In the genomic region with DNA sequence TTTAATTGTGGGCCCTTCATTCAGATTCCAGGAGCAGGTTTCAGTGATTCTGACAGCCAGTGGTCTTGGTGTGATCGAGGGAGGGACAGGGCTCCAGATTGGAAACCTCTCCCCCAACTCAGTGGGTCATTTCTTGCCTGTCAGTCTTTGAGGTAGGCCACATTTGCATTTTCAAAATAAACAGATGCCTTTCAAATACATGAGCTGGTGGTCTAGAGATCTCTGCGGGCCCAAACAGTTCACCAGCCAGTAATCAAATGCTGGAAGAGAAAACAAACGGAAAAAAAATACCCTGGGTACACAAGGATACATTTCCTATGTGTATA, we compare ENCODE assay signal across 26 cellular contexts.
DNase-seq lines count a peak whose midpoint lies in the region; ATAC-seq, FAIRE-seq and TF ChIP-seq lines count a peak whose summit lies in the region.
"Had no signal": no experiment of that assay in that cellular context is flagged by ENCODE, and none has a peak within 500 bp of the region (broad histone marks: within the 10 kb centered on the region; RNA-seq: fewer than 3 reads in every experiment).

No MANE protein-coding gene starts in this region.

- FAIRE-seq in endothelial cell of umbilical vein (lab: Jason Lieb, UNC): no peak
- FAIRE-seq: colon, frontal cortex had no signal

- POLR2A ChIA-PET in endothelial cell of umbilical vein (lab: Charles Lee): no interaction called here

- intact Hi-C loops in endothelial cell of umbilical vein (cut with micrococcal nuclease) (loop anchor here (1.0 kb wide), 4 partner anchors 21 to 211 kb away; partner anchors contain the start of gene SP5), mucosa of descending colon (cut with DNase I, micrococcal nuclease) (no loop called here)

- no peaks in the 10 kb centered on the region for H3K9me3 Mint-ChIP-seq in GM23338
- no peaks in the 10 kb centered on the region for H3K9me3 Mint-ChIP-seq in neural crest cell
- H3K9me3 Mint-ChIP-seq in type B pancreatic cell: no peaks in the 10 kb centered on the region
- H3K9me3 Mint-ChIP-seq: activated naive CD4-positive, alpha-beta T cell treated with anti-CD3 and anti-CD28 coated beads, Interleukin-2, amount 10 ng/mL, durations not matched to agents 7 days and 5 days had no signal

- H3K4me3 ChIP-seq in GM23338: peak overlapping the region; percentile 23
- H3K4me3 ChIP-seq in SK-N-MC: peak overlapping the region; percentile 53; the same call in 1 of the 2 replicates
- no peak overlapping the region for H3K4me3 ChIP-seq in endothelial cell of umbilical vein (replicated peaks in 1 of 3; ENCODE audit: insufficient read depth in 1 of 3, low read depth in 1 of 3, low read length in 3 of 3)
- H3K4me3 ChIP-seq in mucosa of descending colon: no peak overlapping the region
- H3K4me3 ChIP-seq: BLaER1, breast epithelium, right atrium auricular region had no signal

- H2AFZ ChIP-seq in GM23338: peak overlapping the region; percentile 19; the same call in 1 of the 2 replicates
- H2AFZ ChIP-seq in endothelial cell of umbilical vein (ENCODE audit: low read depth, low read length): peak overlapping the region; percentile 81

- no peaks in the 10 kb centered on the region for H3K36me3 Mint-ChIP-seq in GM23338 (ENCODE audit: low read depth)
- no peaks in the 10 kb centered on the region for H3K36me3 Mint-ChIP-seq in neural crest cell (ENCODE audit: low read depth)
- H3K36me3 Mint-ChIP-seq in type B pancreatic cell: no peaks in the 10 kb centered on the region
- H3K36me3 Mint-ChIP-seq: activated naive CD4-positive, alpha-beta T cell treated with anti-CD3 and anti-CD28 coated beads, Interleukin-2, amount 10 ng/mL, durations not matched to agents 7 days and 5 days had no signal

- CTCF ChIA-PET in endothelial cell of umbilical vein (lab: Charles Lee): no interaction called here

- no peaks in the 10 kb centered on the region for H4K20me1 ChIP-seq in GM23338 (replicated peaks; ENCODE audit: insufficient read depth)
- H4K20me1 ChIP-seq in endothelial cell of umbilical vein (replicated peaks; ENCODE audit: control insufficient read depth, extremely low read depth, insufficient read depth, low read length): no peaks in the 10 kb centered on the region
- H4K20me1 ChIP-seq: BLaER1 had no signal

- TF ChIP-seq POLR2A in endothelial cell of umbilical vein (IDR thresholded peaks at IDR 0.05; ENCODE audit: low read depth, low read length): no peak

- no peak overlapping the region for H3K9ac ChIP-seq in SK-N-MC (ENCODE audit: insufficient read length)
- H3K9ac ChIP-seq in endothelial cell of umbilical vein (replicated peaks; ENCODE audit: extremely low read depth, insufficient read depth, low read length): peak overlapping the region; percentile 85
- H3K9ac ChIP-seq: BLaER1 had no signal

- H3K79me2 ChIP-seq in GM23338 (replicated peaks; ENCODE audit: insufficient read depth): no peaks in the 10 kb centered on the region
- H3K79me2 ChIP-seq in endothelial cell of umbilical vein (ENCODE audit: control insufficient read depth, insufficient read depth, low read length): no peaks in the 10 kb centered on the region

- H3K4me2 ChIP-seq in GM23338: peak overlapping the region; percentile 73
- H3K4me2 ChIP-seq in endothelial cell of umbilical vein (ENCODE audit: insufficient read depth, low read length): peak overlapping the region; percentile 82
- H3K4me2 ChIP-seq: BLaER1 had no signal

- peaks cover 65% of the 10 kb centered on the region for H3K4me1 ChIP-seq in GM23338 (ENCODE audit: insufficient read depth)
- H3K4me1 ChIP-seq in endothelial cell of umbilical vein (ENCODE audit: control insufficient read depth, extremely low read depth, insufficient read depth, low read length): peaks cover 34% of the 10 kb centered on the region
- H3K4me1 ChIP-seq in mucosa of descending colon (ENCODE audit: low read depth): no peaks in the 10 kb centered on the region
- H3K4me1 ChIP-seq: breast epithelium had no signal

- H3K27ac ChIP-seq in GM23338 (ENCODE audit: low read depth) (peak overlapping the region; percentile 45; the same call in 1 of the 2 replicates), SK-N-MC (no peak overlapping the region), endothelial cell of umbilical vein (ENCODE audit: insufficient read depth, low read depth, low read length) (peak overlapping the region; percentile 100)
- H3K27ac ChIP-seq: BLaER1 had no signal

- H3K27ac Mint-ChIP-seq in GM23338 (no peak overlapping the region), neural crest cell (ENCODE audit: unreplicated experiment) (peak overlapping the region; percentile 43), type B pancreatic cell (no peak overlapping the region)
- H3K27ac Mint-ChIP-seq: activated naive CD4-positive, alpha-beta T cell treated with anti-CD3 and anti-CD28 coated beads, Interleukin-2, amount 10 ng/mL, durations not matched to agents 7 days and 5 days had no signal

- dilution Hi-C loops in endothelial cell of umbilical vein (cut with MboI; ENCODE audit: extremely low pct_ligation_motif_present, low sequenced_read_pairs): no loop called here

- no peak for TF ChIP-seq CTCF in GM23338 (conservative IDR thresholded peaks at IDR 0.05; ENCODE audit: low read depth in 2 of 2)
- no peak for TF ChIP-seq CTCF in endothelial cell of umbilical vein (IDR thresholded peaks at IDR 0.05; ENCODE audit: extremely low read depth in 1 of 2, insufficient read depth in 1 of 2, low read depth in 1 of 2, low read length in 2 of 2)
- TF ChIP-seq CTCF in neural crest cell (conservative IDR thresholded peaks at IDR 0.05): no peak
- no peak for TF ChIP-seq CTCF in mucosa of descending colon (IDR thresholded peaks at IDR 0.05)
- no peak for TF ChIP-seq CTCF in type B pancreatic cell (conservative IDR thresholded peaks at IDR 0.05)

- H3K4me3 Mint-ChIP-seq in GM23338 (peak overlapping the region; percentile 9; the same call in 1 of the 3 replicates), neural crest cell (peak overlapping the region; percentile 7), type B pancreatic cell (no peak overlapping the region)
- H3K4me3 Mint-ChIP-seq: activated naive CD4-positive, alpha-beta T cell treated with anti-CD3 and anti-CD28 coated beads, Interleukin-2, amount 10 ng/mL, durations not matched to agents 7 days and 5 days had no signal

- no peaks in the 10 kb centered on the region for H3K36me3 ChIP-seq in GM23338 (ENCODE audit: insufficient read depth)
- no peaks in the 10 kb centered on the region for H3K36me3 ChIP-seq in SK-N-MC (ENCODE audit: insufficient read depth, low read length)
- no peaks in the 10 kb centered on the region for H3K36me3 ChIP-seq in endothelial cell of umbilical vein (ENCODE audit: control insufficient read depth in 2 of 2, extremely low read depth in 1 of 2, insufficient read depth in 2 of 2, low read length in 2 of 2)
- no peaks in the 10 kb centered on the region for H3K36me3 ChIP-seq in mucosa of descending colon (ENCODE audit: low read depth)
- H3K36me3 ChIP-seq: BLaER1, breast epithelium, right atrium auricular region had no signal

- peaks cover 10% of the 10 kb centered on the region; the same call in 1 of the 2 replicates for H3F3A ChIP-seq in GM23338 (replicated peaks; ENCODE audit: low read depth)

- H3K9me1 ChIP-seq in endothelial cell of umbilical vein (replicated peaks; ENCODE audit: control insufficient read depth, extremely low read depth, insufficient read depth, low read length): no peaks in the 10 kb centered on the region

- DNase-seq in GM23338 (ENCODE audit: low spot score) (no peak), SK-N-MC (ENCODE audit: low read depth, low spot score) (no peak), endothelial cell of umbilical vein (ENCODE audit: low read depth, low spot score) (no peak), neural crest cell (ENCODE audit: low read depth, low spot score) (no peak), RPMI8226 (no peak), mucosa of descending colon (no peak), type B pancreatic cell (ENCODE audit: extremely low spot score, unreplicated experiment) (no peak)
- no peak for DNase-seq in central memory CD4-positive, alpha-beta T cell
- DNase-seq: activated CD4-positive, alpha-beta T cell treated with anti-CD3 and anti-CD28 coated beads, Interleukin-2, amount 50 U/mL, for 48 hours; activated CD4-positive, CD25-positive, alpha-beta regulatory T cell; activated CD8-positive, alpha-beta memory T cell treated with anti-CD3 and anti-CD28 coated beads, Interleukin-2, amount 50 U/mL, for 48 hours; activated naive CD4-positive, alpha-beta T cell treated with anti-CD3 and anti-CD28 coated beads, Interleukin-2, amount 10 ng/mL, durations not matched to agents 7 days and 5 days; GDM1; islet precursor cell; NCI-H1092; NCI-H187; NCI-H524; SIG-M5; stimulated activated CD4-positive, alpha-beta T cell treated with anti-CD3 and anti-CD28 coated beads, Interleukin-4, amount 100 ng/mL, for 1 hour; trophoblast cell had no signal

- H3K9me3 ChIP-seq in SK-N-MC (ENCODE audit: low read depth, low read length) (no peaks in the 10 kb centered on the region), endothelial cell of umbilical vein (replicated peaks; ENCODE audit: control insufficient read depth, insufficient read depth, low read length) (no peaks in the 10 kb centered on the region), mucosa of descending colon (no peaks in the 10 kb centered on the region)
- H3K9me3 ChIP-seq: BLaER1, breast epithelium, right atrium auricular region had no signal

- H3K27me3 ChIP-seq in GM23338 (ENCODE audit: insufficient read depth) (no peaks in the 10 kb centered on the region; the same call in 1 of the 2 replicates), endothelial cell of umbilical vein (ENCODE audit: control insufficient read depth in 2 of 2, insufficient read depth in 2 of 2, low read length in 2 of 2) (no peaks in the 10 kb centered on the region)
- H3K27me3 ChIP-seq: breast epithelium, right atrium auricular region had no signal

- peaks cover 6% of the 10 kb centered on the region for H3K27me3 Mint-ChIP-seq in GM23338 (ENCODE audit: insufficient read depth, low read depth, poor library complexity)
- peaks cover 6% of the 10 kb centered on the region for H3K27me3 Mint-ChIP-seq in neural crest cell (ENCODE audit: low read depth)
- peaks cover 71% of the 10 kb centered on the region for H3K27me3 Mint-ChIP-seq in type B pancreatic cell

- peaks cover 64% of the 10 kb centered on the region for H3K4me1 Mint-ChIP-seq in GM23338
- peaks cover 63% of the 10 kb centered on the region for H3K4me1 Mint-ChIP-seq in neural crest cell
- H3K4me1 Mint-ChIP-seq in type B pancreatic cell (ENCODE audit: unreplicated experiment): peaks cover 26% of the 10 kb centered on the region

- TSS peak; percentile 93 for BruUV-seq in endothelial cell of umbilical vein (replicated peaks; lab: Mats Ljungman, UMichigan)

- H3K9me2 ChIP-seq in GM23338 (ENCODE audit: insufficient read depth): no peaks in the 10 kb centered on the region

- no peak; the same call in 2 of the 3 replicates for ATAC-seq in GM23338
- ATAC-seq in mucosa of descending colon: no peak
- ATAC-seq: Panc1 had no signal

TF ChIP-seq in endothelial cell of umbilical vein, 7 proteins besides CTCF, POLR2A, EP300 and RAD21 (continues in another document):
- no peak for TF ChIP-seq JUN (IDR thresholded peaks at IDR 0.05; ENCODE audit: borderline replicate concordance, insufficient read depth, insufficient read length, low read depth)
- no peak for TF ChIP-seq EZH2 (IDR thresholded peaks at IDR 0.05; ENCODE audit: borderline replicate concordance, low read depth, low read length, severe bottlenecking)
- TF ChIP-seq POLR2AphosphoS5 (IDR thresholded peaks at IDR 0.05; ENCODE audit: insufficient read depth, low read depth, low read length): no peak

Comparison
In these comparisons a context has a peak if more than half of its experiments do, and no peak if none do; other contexts are left out.
1. H3K4me3 ChIP-seq: peak in GM23338 (single experiment) and SK-N-MC (single experiment); none in endothelial cell of umbilical vein (0 of 3) and mucosa of descending colon (single experiment).